ENCODE assay signal across 1 cellular context in genomic region chr10:49538381-49539319, GRCh38.
TF ChIP-seq lines count a peak whose summit lies in the region.

TSS of gene ERCC6 (minus strand) at chr10:49539121.

TF ChIP-seq in GM12878, 131 proteins besides CTCF, POLR2A, EP300 and RAD21 (continued from another document):
- TF ChIP-seq, protein P1, sequence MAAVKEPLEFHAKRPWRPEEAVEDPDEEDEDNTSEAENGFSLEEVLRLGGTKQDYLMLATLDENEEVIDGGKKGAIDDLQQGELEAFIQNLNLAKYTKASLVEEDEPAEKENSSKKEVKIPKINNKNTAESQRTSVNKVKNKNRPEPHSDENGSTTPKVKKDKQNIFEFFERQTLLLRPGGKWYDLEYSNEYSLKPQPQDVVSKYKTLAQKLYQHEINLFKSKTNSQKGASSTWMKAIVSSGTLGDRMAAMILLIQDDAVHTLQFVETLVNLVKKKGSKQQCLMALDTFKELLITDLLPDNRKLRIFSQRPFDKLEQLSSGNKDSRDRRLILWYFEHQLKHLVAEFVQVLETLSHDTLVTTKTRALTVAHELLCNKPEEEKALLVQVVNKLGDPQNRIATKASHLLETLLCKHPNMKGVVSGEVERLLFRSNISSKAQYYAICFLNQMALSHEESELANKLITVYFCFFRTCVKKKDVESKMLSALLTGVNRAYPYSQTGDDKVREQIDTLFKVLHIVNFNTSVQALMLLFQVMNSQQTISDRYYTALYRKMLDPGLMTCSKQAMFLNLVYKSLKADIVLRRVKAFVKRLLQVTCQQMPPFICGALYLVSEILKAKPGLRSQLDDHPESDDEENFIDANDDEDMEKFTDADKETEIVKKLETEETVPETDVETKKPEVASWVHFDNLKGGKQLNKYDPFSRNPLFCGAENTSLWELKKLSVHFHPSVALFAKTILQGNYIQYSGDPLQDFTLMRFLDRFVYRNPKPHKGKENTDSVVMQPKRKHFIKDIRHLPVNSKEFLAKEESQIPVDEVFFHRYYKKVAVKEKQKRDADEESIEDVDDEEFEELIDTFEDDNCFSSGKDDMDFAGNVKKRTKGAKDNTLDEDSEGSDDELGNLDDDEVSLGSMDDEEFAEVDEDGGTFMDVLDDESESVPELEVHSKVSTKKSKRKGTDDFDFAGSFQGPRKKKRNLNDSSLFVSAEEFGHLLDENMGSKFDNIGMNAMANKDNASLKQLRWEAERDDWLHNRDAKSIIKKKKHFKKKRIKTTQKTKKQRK (IDR thresholded peaks at IDR 0.05; ENCODE audit: low read depth, low read length) = no peak
- TF ChIP-seq ETV6 (conservative IDR thresholded peaks at IDR 0.05 in 1 of 2, IDR thresholded peaks at IDR 0.05 in 1 of 2; ENCODE audit: borderline replicate concordance in 1 of 2, low read depth in 1 of 2) = peak in 1 of 2 experiments; percentile 53; a peak in 1 of 4 replicates
- peak; percentile 71; the same call in 1 of the 2 replicates for TF ChIP-seq RELB (IDR thresholded peaks at IDR 0.05; ENCODE audit: low read depth)
- TF ChIP-seq ASH2L (IDR thresholded peaks at IDR 0.05; ENCODE audit: borderline replicate concordance, low read depth) = peak; percentile 71; the same call in 1 of the 2 replicates
- TF ChIP-seq GABPA (IDR thresholded peaks at IDR 0.05; ENCODE audit: low read depth) = peak; percentile 82
- no peak for TF ChIP-seq PRDM15 (CRISPR knock-in tag; IDR thresholded peaks at IDR 0.05)
- peak; percentile 58; the same call in 1 of the 2 replicates for TF ChIP-seq CREB1 (IDR thresholded peaks at IDR 0.05; ENCODE audit: low read depth)
- TF ChIP-seq TAF1 (IDR thresholded peaks at IDR 0.05; ENCODE audit: borderline replicate concordance, low read depth, low read length) = peak; percentile 5; the same call in 1 of the 2 replicates
- no peak for TF ChIP-seq E2F4 (IDR thresholded peaks at IDR 0.05; ENCODE audit: low read depth, low read length)
- peak; percentile 39; the same call in 1 of the 2 replicates for TF ChIP-seq POLR2AphosphoS2 (IDR thresholded peaks at IDR 0.05; ENCODE audit: low read depth, low read length)
- TF ChIP-seq MAX (IDR thresholded peaks at IDR 0.05; ENCODE audit: low read depth, low read length) = peak; percentile 92
- peak; percentile 89 for TF ChIP-seq IKZF1 (conservative IDR thresholded peaks at IDR 0.05)
- no peak for TF ChIP-seq PAX5 (IDR thresholded peaks at IDR 0.05; ENCODE audit: borderline replicate concordance, low read depth, low read length)
- TF ChIP-seq, protein P2, sequence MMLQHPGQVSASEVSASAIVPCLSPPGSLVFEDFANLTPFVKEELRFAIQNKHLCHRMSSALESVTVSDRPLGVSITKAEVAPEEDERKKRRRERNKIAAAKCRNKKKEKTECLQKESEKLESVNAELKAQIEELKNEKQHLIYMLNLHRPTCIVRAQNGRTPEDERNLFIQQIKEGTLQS (IDR thresholded peaks at IDR 0.05; ENCODE audit: borderline replicate concordance, extremely low read depth, low read depth, low read length) = no peak
- no peak for TF ChIP-seq CBX3 (IDR thresholded peaks at IDR 0.05; ENCODE audit: borderline replicate concordance, low read depth)
- TF ChIP-seq RCOR1 (conservative IDR thresholded peaks at IDR 0.05; ENCODE audit: low read depth, low read length) = 0 out of 2 replicates have a peak, but pooled peaks have one; percentile 66
- no peak for TF ChIP-seq YBX1 (IDR thresholded peaks at IDR 0.05)
- peak; percentile 25 for TF ChIP-seq KLF5 (IDR thresholded peaks at IDR 0.05; ENCODE audit: partially characterized antibody)
- peak; percentile 57; the same call in 1 of the 2 replicates for TF ChIP-seq PML (IDR thresholded peaks at IDR 0.05; ENCODE audit: low read length)
